Comparison of ENCODE assay signal across 29 cellular contexts in the genomic region with DNA sequence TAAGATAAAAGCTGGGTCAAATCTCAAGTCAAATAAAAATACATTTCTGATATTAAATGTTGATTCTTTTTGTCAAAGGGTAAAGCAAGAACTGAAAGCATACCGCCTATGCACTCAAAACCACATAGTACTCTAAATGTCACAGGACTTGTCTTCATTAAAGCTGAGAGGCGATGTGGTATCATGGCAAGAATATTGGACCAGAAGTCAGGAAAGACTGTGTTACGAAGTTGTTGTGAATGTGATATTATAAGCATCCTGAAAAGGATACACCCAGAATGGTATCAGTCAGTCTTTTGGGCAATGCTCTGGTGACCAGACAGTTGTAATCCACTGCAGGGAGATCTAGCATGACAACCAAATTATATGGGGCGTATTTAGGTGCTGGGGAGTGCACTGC. TPM values are rescaled to one million over a fixed set of nuclear protein-coding genes. Genes with fewer than 3 reads are reported as not detected.
DNase-seq lines count a peak whose midpoint lies in the region; ATAC-seq, FAIRE-seq and TF ChIP-seq lines count a peak whose summit lies in the region.
"Had no signal": no experiment of that assay in that cellular context is flagged by ENCODE, and none has a peak within 500 bp of the region (broad histone marks: within the 10 kb centered on the region; RNA-seq: fewer than 3 reads in every experiment).

No MANE protein-coding gene starts in this region.

- H3K27me3 Mint-ChIP-seq in activated CD4-positive, alpha-beta memory T cell treated with anti-CD3 and anti-CD28 coated beads for 36 hours = no peaks in the 10 kb centered on the region
- no peaks in the 10 kb centered on the region for H3K27me3 Mint-ChIP-seq in natural killer cell (ENCODE audit: low read depth in 2 of 2)
- H3K27me3 Mint-ChIP-seq: naive thymus-derived CD4-positive, alpha-beta T cell; progenitor cell of endocrine pancreas had no signal

- no peak for TF ChIP-seq CTCF in natural killer cell (IDR thresholded peaks at IDR 0.05)
- TF ChIP-seq CTCF in RWPE1 (conservative IDR thresholded peaks at IDR 0.05; ENCODE audit: low read depth) = no peak

- DNase-seq in activated CD4-positive, CD25-positive, alpha-beta regulatory T cell (lab: John Stamatoyannopoulos, UW) = no peak
- no peak for DNase-seq in GM19239 (ENCODE audit: insufficient read length, low spot score)
- DNase-seq in activated CD4-positive, alpha-beta memory T cell treated with anti-CD3 and anti-CD28 coated beads for 36 hours = no peak
- no peak for DNase-seq in natural killer cell
- DNase-seq in RWPE1 (ENCODE audit: low spot score) = no peak
- DNase-seq: activated CD4-positive, alpha-beta T cell treated with anti-CD3 and anti-CD28 coated beads for 1 hour; amygdala; foreskin keratinocyte; hypothalamus; mesendoderm; naive thymus-derived CD4-positive, alpha-beta T cell; NCI-H1694 treated with DMSO at 0.1 percent for 48 hours; NCI-H345; Peyer's patch; stimulated activated CD4-positive, alpha-beta T cell treated with anti-CD3 and anti-CD28 coated beads, Interleukin-2, amount 100 ng/mL, for 48 hours; substantia nigra; T1000 had no signal

- no peak overlapping the region for H3K27ac ChIP-seq in RWPE1
- H3K27ac ChIP-seq: 22Rv1, BLaER1, cardiac muscle cell, foreskin keratinocyte had no signal

- FAIRE-seq in GM19239 (lab: Jason Lieb, UNC) = peak; percentile 76
- FAIRE-seq: K562, urothelium cell line had no signal

- CTCF ChIA-PET in activated CD4-positive, alpha-beta memory T cell treated with anti-CD3 and anti-CD28 coated beads for 36 hours (lab: Charles Lee) = interaction anchor here (0.7 to 1.5 kb wide), 5 partner anchors 11 to 114 kb away, joined by 3 to 5 read pairs (median 3); no protein-coding TSS in a partner anchor
- CTCF ChIA-PET in RWPE1 (lab: Yijun Ruan, JAX) = interaction anchor here (0.8 to 0.9 kb wide), 2 partner anchors 8 to 15 kb away, joined by 3 read pairs; no protein-coding TSS in a partner anchor

- TF ChIP-seq POLR2A in GM18505 (IDR thresholded peaks at IDR 0.05; ENCODE audit: borderline replicate concordance, extremely low read depth, insufficient read depth, insufficient read length) = no peak

- no peaks in the 10 kb centered on the region for H3K9me3 Mint-ChIP-seq in activated CD4-positive, alpha-beta memory T cell treated with anti-CD3 and anti-CD28 coated beads for 36 hours
- no peaks in the 10 kb centered on the region for H3K9me3 Mint-ChIP-seq in natural killer cell

- POLR2A ChIA-PET in activated CD4-positive, alpha-beta memory T cell treated with anti-CD3 and anti-CD28 coated beads for 36 hours (lab: Charles Lee) = interaction anchor here (0.7 to 3.9 kb wide), 8 partner anchors 14 to 113 kb away, joined by 3 to 16 read pairs (median 7); no protein-coding TSS in a partner anchor
- POLR2A ChIA-PET in RWPE1 (lab: Yijun Ruan, JAX; ENCODE audit: low non-redundant PET) = no interaction called here

- peaks cover 91% of the 10 kb centered on the region for H3K4me1 Mint-ChIP-seq in activated CD4-positive, alpha-beta memory T cell treated with anti-CD3 and anti-CD28 coated beads for 36 hours (ENCODE audit: low read depth)
- H3K4me1 Mint-ChIP-seq in natural killer cell = peaks cover 50 to 58% of the 10 kb centered on the region in 2 donors

- H3K27ac Mint-ChIP-seq in activated CD4-positive, alpha-beta memory T cell treated with anti-CD3 and anti-CD28 coated beads for 36 hours = peak overlapping the region; percentile 88
- peak overlapping the region; percentile 69 to 74 for H3K27ac Mint-ChIP-seq in natural killer cell
- H3K27ac Mint-ChIP-seq: progenitor cell of endocrine pancreas had no signal

- H3K36me3 Mint-ChIP-seq in activated CD4-positive, alpha-beta memory T cell treated with anti-CD3 and anti-CD28 coated beads for 36 hours = peaks cover 9% of the 10 kb centered on the region
- H3K36me3 Mint-ChIP-seq in natural killer cell = no peaks in the 10 kb centered on the region

- H3K4me3 Mint-ChIP-seq in activated CD4-positive, alpha-beta memory T cell treated with anti-CD3 and anti-CD28 coated beads for 36 hours = peak overlapping the region; percentile 46
- peak overlapping the region; percentile 37 for H3K4me3 Mint-ChIP-seq in natural killer cell

- ATAC-seq in activated CD4-positive, CD25-positive, alpha-beta regulatory T cell treated with anti-CD3 and anti-CD28 coated beads, Interleukin-2, amount 50 U/mL, for 24 hours = peak; percentile 9 to 12
- peak in 2 of 3 donors; percentile 41 to 44 for ATAC-seq in natural killer cell
- no peak for ATAC-seq in GM18505 (IDR thresholded peaks at IDR 0.05; ENCODE audit: unreplicated experiment)
- no peak for ATAC-seq in HG03378 (IDR thresholded peaks at IDR 0.05; ENCODE audit: unreplicated experiment)
- ATAC-seq: foreskin keratinocyte; K562; naive thymus-derived CD4-positive, alpha-beta T cell had no signal

- intact Hi-C loops in activated CD4-positive, alpha-beta memory T cell treated with anti-CD3 and anti-CD28 coated beads for 36 hours (cut with micrococcal nuclease) = loop anchor here (1.0 kb wide), 1 partner anchor 11 kb away; no protein-coding TSS in a partner anchor
- intact Hi-C loops in natural killer cell (cut with micrococcal nuclease) = no loop called here

RNA-seq across cellular contexts. Expression of gene TIGIT, which starts 33.8 kb away (rescaled TPM):
- 10 to 100 TPM; 57.0 to 63.8 TPM for total RNA-seq in activated CD4-positive, alpha-beta memory T cell treated with anti-CD3 and anti-CD28 coated beads for 36 hours
- total RNA-seq in natural killer cell = 10 to 100 TPM; 24.9 to 52.3 (median 43.9) TPM
- total RNA-seq: cardiac muscle cell, epithelial cell of proximal tubule, foreskin keratinocyte, kidney epithelial cell, progenitor cell of endocrine pancreas, skeletal muscle tissue had no signal

Comparison
In these comparisons a context has a peak if more than half of its experiments do, and no peak if none do; other contexts are left out.
1. ATAC-seq: peak in activated CD4-positive, CD25-positive, alpha-beta regulatory T cell treated with anti-CD3 and anti-CD28 coated beads, Interleukin-2, amount 50 U/mL, for 24 hours (2 of 2) and natural killer cell (2 of 3); none in GM18505 (single experiment) and HG03378 (single experiment).